Comparison of ENCODE assay signal across 31 cellular contexts in the genomic region with DNA sequence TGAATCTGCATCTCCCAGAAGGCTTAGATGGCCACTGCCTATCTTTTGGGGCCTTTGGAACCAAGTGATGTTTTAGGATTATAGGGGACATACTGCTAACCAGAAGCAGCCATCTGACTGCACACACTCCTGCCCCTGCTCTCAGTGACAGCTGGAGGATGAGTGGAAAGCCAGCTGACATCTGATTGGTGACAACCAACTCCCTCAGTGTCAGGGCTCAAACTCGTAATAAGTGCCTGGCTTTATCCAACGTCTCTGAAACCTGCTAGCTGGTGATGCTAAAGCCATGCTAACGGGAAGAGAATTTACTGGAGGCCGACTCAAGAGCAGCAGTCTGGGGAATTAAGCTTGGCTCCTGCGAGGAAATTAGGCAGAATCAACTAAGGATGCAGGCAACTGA. TPM values are rescaled to one million over a fixed set of nuclear protein-coding genes. Genes with fewer than 3 reads are reported as not detected.
"Had no signal": no experiment of that assay in that cellular context is flagged by ENCODE, and none has a peak within 500 bp of the region (broad histone marks: within the 10 kb centered on the region; RNA-seq: fewer than 3 reads in every experiment).

No MANE protein-coding gene starts in this region.

- H3K27me3 ChIP-seq: body of pancreas, breast epithelium, MG63, SJCRH30 had no signal

- H3K36me3 ChIP-seq: breast epithelium, MG63, SJCRH30 had no signal

- H3K9me3 ChIP-seq: body of pancreas, breast epithelium, MG63, SJCRH30 had no signal

- DNase-seq: activated CD4-positive, alpha-beta T cell treated with anti-CD3 and anti-CD28 coated beads, Interleukin-2, amount 10 ng/mL, durations not matched to agents 24 days and 14 days; activated CD4-positive, alpha-beta T cell treated with anti-CD3 and anti-CD28 coated beads, Interleukin-2, amount 50 U/mL, for 4 hours; activated CD8-positive, alpha-beta memory T cell treated with anti-CD3 and anti-CD28 coated beads for 24 hours; activated CD8-positive, alpha-beta memory T cell treated with anti-CD3 and anti-CD28 coated beads, Interleukin-2, amount 10 ng/mL, durations not matched to agents 7 days and 5 days; activated CD8-positive, alpha-beta memory T cell treated with anti-CD3 and anti-CD28 coated beads, Interleukin-2, amount 50 U/mL, for 48 hours; activated effector memory CD4-positive, alpha-beta T cell treated with Interleukin-2 at 50 U/mL for 16 hours; activated naive CD4-positive, alpha-beta T cell; activated naive CD8-positive, alpha-beta T cell treated with anti-CD3 and anti-CD28 coated beads, Interleukin-2, amount 10 ng/mL, durations not matched to agents 7 days and 5 days; activated T-cell treated with anti-CD3 and anti-CD28 coated beads, Interleukin-2, amount 50 U/mL, for 48 hours; amygdala; body of pancreas; Kasumi-1; KG1; MG63; NCI-H1048; NCI-H1105 treated with DMSO at 0.1 percent for 48 hours; NCI-H1436; NCI-H187; NCI-H2029 treated with DMSO at 0.1 percent for 48 hours; NCI-H345; NCI-H524 treated with DMSO at 0.1 percent for 48 hours; SHP77; SJCRH30; T1000 had no signal

- H3K4me3 ChIP-seq: body of pancreas, breast epithelium, MG63, SJCRH30, SK-N-MC had no signal

- H3K4me1 ChIP-seq: body of pancreas, breast epithelium, SJCRH30 had no signal

- ATAC-seq: activated CD8-positive, alpha-beta memory T cell treated with anti-CD3 and anti-CD28 coated beads, Interleukin-2, amount 10 ng/mL, durations not matched to agents 7 days and 5 days; body of pancreas; Panc1 had no signal

- H3K27ac ChIP-seq: body of pancreas, breast epithelium, SJCRH30, SK-N-MC had no signal

RNA-seq across cellular contexts. Expression of gene KY, which starts 35.1 kb away (rescaled TPM):
- total RNA-seq: activated CD4-positive, alpha-beta T cell treated with anti-CD3 and anti-CD28 coated beads, Interleukin-2, amount 10 ng/mL, durations not matched to agents 24 days and 14 days; activated CD8-positive, alpha-beta memory T cell treated with anti-CD3 and anti-CD28 coated beads, Interleukin-2, amount 10 ng/mL, durations not matched to agents 7 days and 5 days; activated naive CD8-positive, alpha-beta T cell treated with anti-CD3 and anti-CD28 coated beads, Interleukin-2, amount 10 ng/mL, durations not matched to agents 7 days and 5 days; NCI-H460; RPMI7951; SJCRH30; T-helper 1 cell treated with Interleukin-12 subunit alpha and Interleukin-12 subunit beta and Interleukin-4 antibody, amounts not matched to agents 30 ng/mL and 1 ng/mL, for 36 hours; T-helper 2 cell treated with Interferon-gamma antibody and Interleukin-4, amounts not matched to agents 100 ng/mL and 5 ng/mL, for 36 hours had no signal
